Comparison of ENCODE assay signal across 1 cellular context in genomic region chr18:35458677-35459441, GRCh38.
TF ChIP-seq lines count a peak whose summit lies in the region.

No MANE protein-coding gene starts in this region.

TF ChIP-seq in HepG2, 621 proteins besides CTCF, POLR2A, EP300 and RAD21 (continued from another document and continues in another):
- no peak for TF ChIP-seq ZBTB10 (CRISPR knock-in tag; IDR thresholded peaks at IDR 0.05; ENCODE audit: borderline replicate concordance)
- TF ChIP-seq BHLHE40 (IDR thresholded peaks at IDR 0.05; ENCODE audit: low read length): no peak
- TF ChIP-seq SMARCC2 (IDR thresholded peaks at IDR 0.05): no peak
- no peak for TF ChIP-seq ZBTB33 (CRISPR knock-in tag; IDR thresholded peaks at IDR 0.05)
- no peak for TF ChIP-seq TCF7L2 (IDR thresholded peaks at IDR 0.05; ENCODE audit: low read depth, low read length)
- no peak for TF ChIP-seq EED (CRISPR knock-in tag; IDR thresholded peaks at IDR 0.05)
- TF ChIP-seq ZNF770 (CRISPR knock-in tag; IDR thresholded peaks at IDR 0.05): no peak
- no peak for TF ChIP-seq AKAP8 (CRISPR knock-in tag; IDR thresholded peaks at IDR 0.05)
- TF ChIP-seq HIVEP1 (CRISPR knock-in tag; IDR thresholded peaks at IDR 0.05): no peak
- 0 out of 2 replicates have a peak, but pooled peaks have one; percentile 22 for TF ChIP-seq ZNF547 (CRISPR knock-in tag; IDR thresholded peaks at IDR 0.05)
- TF ChIP-seq ZNF720 (CRISPR knock-in tag; IDR thresholded peaks at IDR 0.05): no peak
- no peak for TF ChIP-seq ZNF33A (CRISPR knock-in tag; IDR thresholded peaks at IDR 0.05; ENCODE audit: borderline replicate concordance)
- TF ChIP-seq ZNF24 (IDR thresholded peaks at IDR 0.05): no peak
- TF ChIP-seq TP53 (CRISPR knock-in tag; conservative IDR thresholded peaks at IDR 0.05): no peak
- no peak for TF ChIP-seq ZBTB26 (CRISPR knock-in tag; IDR thresholded peaks at IDR 0.05; ENCODE audit: borderline replicate concordance)
- TF ChIP-seq ZBTB14 (CRISPR knock-in tag; IDR thresholded peaks at IDR 0.05): no peak
- TF ChIP-seq ZNF589 (CRISPR knock-in tag; conservative IDR thresholded peaks at IDR 0.05): no peak
- TF ChIP-seq ZNF136 (CRISPR knock-in tag; IDR thresholded peaks at IDR 0.05; ENCODE audit: low read depth): 0 out of 2 replicates have a peak, but pooled peaks have one; percentile 36
- no peak for TF ChIP-seq PRDM10 (CRISPR knock-in tag; IDR thresholded peaks at IDR 0.05; ENCODE audit: low read depth)
- no peak for TF ChIP-seq GABPA (IDR thresholded peaks at IDR 0.05; ENCODE audit: low read depth, low read length)
- TF ChIP-seq GABPA (CRISPR knock-in tag; IDR thresholded peaks at IDR 0.05; ENCODE audit: low read depth): no peak
- no peak for TF ChIP-seq ZNF326 (CRISPR knock-in tag; IDR thresholded peaks at IDR 0.05; ENCODE audit: borderline replicate concordance)
- no peak for TF ChIP-seq ZNF740 (CRISPR knock-in tag; IDR thresholded peaks at IDR 0.05)
- TF ChIP-seq ESRRA (CRISPR knock-in tag; IDR thresholded peaks at IDR 0.05; ENCODE audit: low read depth): peak; percentile 67; the same call in 1 of the 2 replicates
- TF ChIP-seq ZSCAN21 (CRISPR knock-in tag; IDR thresholded peaks at IDR 0.05; ENCODE audit: borderline replicate concordance): peak; percentile 76; the same call in 1 of the 2 replicates
- TF ChIP-seq ZNF260 (CRISPR knock-in tag; IDR thresholded peaks at IDR 0.05; ENCODE audit: borderline replicate concordance, low read depth): no peak
- no peak for TF ChIP-seq RNF2 (conservative IDR thresholded peaks at IDR 0.05; ENCODE audit: low read depth)
- no peak for TF ChIP-seq SRF (IDR thresholded peaks at IDR 0.05; ENCODE audit: low read depth, low read length)
- 0 out of 2 replicates have a peak, but pooled peaks have one; percentile 62 for TF ChIP-seq ZNF276 (CRISPR knock-in tag; IDR thresholded peaks at IDR 0.05; ENCODE audit: low read depth)
- no peak for TF ChIP-seq ZNF597 (CRISPR knock-in tag; IDR thresholded peaks at IDR 0.05)
- TF ChIP-seq SNAPC2 (CRISPR knock-in tag; IDR thresholded peaks at IDR 0.05): no peak
- no peak for TF ChIP-seq TGIF2 (CRISPR knock-in tag; IDR thresholded peaks at IDR 0.05)
- peak in 1 of 2 experiments; percentile 36; a peak in 1 of 4 replicates for TF ChIP-seq ATF4 (CRISPR knock-in tag; IDR thresholded peaks at IDR 0.05)
- no peak for TF ChIP-seq ZBTB25 (CRISPR knock-in tag; IDR thresholded peaks at IDR 0.05)
- no peak for TF ChIP-seq NR2F2 (IDR thresholded peaks at IDR 0.05; ENCODE audit: borderline replicate concordance, low read depth)
- TF ChIP-seq SALL1 (CRISPR knock-in tag; IDR thresholded peaks at IDR 0.05): peak; percentile 94
- TF ChIP-seq RXRA (CRISPR knock-in tag; IDR thresholded peaks at IDR 0.05): peak; percentile 83
- no peak; the same call in 1 of the 2 replicates for TF ChIP-seq ZBTB38 (CRISPR knock-in tag; IDR thresholded peaks at IDR 0.05)
- 0 out of 2 replicates have a peak, but pooled peaks have one; percentile 37 for TF ChIP-seq ZNF564 (CRISPR knock-in tag; IDR thresholded peaks at IDR 0.05)
- 0 out of 2 replicates have a peak, but pooled peaks have one; percentile 54 for TF ChIP-seq MEF2D (CRISPR knock-in tag; IDR thresholded peaks at IDR 0.05)
- no peak for TF ChIP-seq ZBTB37 (CRISPR knock-in tag; IDR thresholded peaks at IDR 0.05)
